14 cellular contexts compared by ENCODE assay signal in genomic region chr6:109513571-109514071, GRCh38. TPM values are rescaled to one million over a fixed set of nuclear protein-coding genes. Genes with fewer than 3 reads are reported as not detected.
A peak's percentile ranks its signal among the peaks of the same experiment; 100 is the strongest.
DNase-seq lines count a peak whose midpoint lies in the region; ATAC-seq and TF ChIP-seq lines count a peak whose summit lies in the region.
"Had no signal": no experiment of that assay in that cellular context is flagged by ENCODE, and none has a peak within 500 bp of the region (broad histone marks: within the 10 kb centered on the region; RNA-seq: fewer than 3 reads in every experiment).

No MANE protein-coding gene starts in this region.

- no peak overlapping the region for H2BK5ac ChIP-seq in mesendoderm (ENCODE audit: low read length)

- H3K18ac ChIP-seq in mesendoderm (ENCODE audit: low read length), result no peak overlapping the region

- no peaks in the 10 kb centered on the region for H3K79me1 ChIP-seq in mesendoderm (ENCODE audit: low read length)

- no peak overlapping the region for H4K5ac ChIP-seq in mesendoderm (ENCODE audit: low read length)

- H2BK120ac ChIP-seq in mesendoderm (ENCODE audit: low read depth, low read length), result no peak overlapping the region

- H3K27me3 ChIP-seq in HUES48 (ENCODE audit: control insufficient read depth, insufficient read depth, low read length), result no peaks in the 10 kb centered on the region
- no peaks in the 10 kb centered on the region for H3K27me3 ChIP-seq in mesendoderm (ENCODE audit: insufficient read depth, low read length, poor library complexity)
- H3K27me3 ChIP-seq: uterus had no signal

- H3K23ac ChIP-seq in mesendoderm (ENCODE audit: low read length), result no peak overlapping the region

- peak overlapping the region; percentile 66; the same call in 1 of the 2 replicates for H3K27ac ChIP-seq in C4-2B
- H3K27ac ChIP-seq in HUES48 (ENCODE audit: low read depth, low read length), result peak overlapping the region; percentile 92
- H3K27ac ChIP-seq in mesendoderm (ENCODE audit: low read depth, low read length), result peak overlapping the region; percentile 51
- H3K27ac ChIP-seq: uterus had no signal

- no peak overlapping the region for H4K8ac ChIP-seq in mesendoderm (ENCODE audit: low read depth, low read length)

- H3K4me2 ChIP-seq in mesendoderm (ENCODE audit: low read length), result no peak overlapping the region

- peak overlapping the region; percentile 25; the same call in 1 of the 2 replicates for H3K9ac ChIP-seq in HUES48 (ENCODE audit: low read depth, low read length)
- H3K9ac ChIP-seq in mesendoderm (ENCODE audit: low read length), result no peak overlapping the region

- H3K79me2 ChIP-seq in mesendoderm (ENCODE audit: control insufficient read depth, insufficient read depth, low read length), result no peaks in the 10 kb centered on the region

- H3K36me3 ChIP-seq in HUES48 (ENCODE audit: control insufficient read depth, insufficient read depth, low read length), result no peaks in the 10 kb centered on the region
- no peaks in the 10 kb centered on the region for H3K36me3 ChIP-seq in mesendoderm (ENCODE audit: control insufficient read depth, insufficient read depth, low read length)
- H3K36me3 ChIP-seq: uterus had no signal

- H3K56ac ChIP-seq in mesendoderm (ENCODE audit: low read length), result no peak overlapping the region

- H2AK5ac ChIP-seq in mesendoderm (ENCODE audit: low read length), result no peak overlapping the region

- no peak for TF ChIP-seq CTCF in C4-2B (conservative IDR thresholded peaks at IDR 0.05)
- TF ChIP-seq CTCF in cardiac fibroblast (IDR thresholded peaks at IDR 0.05; ENCODE audit: low read depth, low read length), result no peak

- H3K4ac ChIP-seq in mesendoderm (ENCODE audit: low read depth, low read length), result no peak overlapping the region

- peak overlapping the region; percentile 22 for H3K4me3 ChIP-seq in HUES48 (ENCODE audit: low read depth, low read length)
- H3K4me3 ChIP-seq in cardiac fibroblast (replicated peaks in 1 of 2; ENCODE audit: low read depth in 2 of 2, low read length in 2 of 2), result no peak overlapping the region
- no peak overlapping the region for H3K4me3 ChIP-seq in mesendoderm (ENCODE audit: low read length)
- H3K4me3 ChIP-seq: uterus had no signal

- no peak overlapping the region for H2BK15ac ChIP-seq in mesendoderm (replicated peaks; ENCODE audit: low read depth)

- no peak for ATAC-seq in HG03095 (IDR thresholded peaks at IDR 0.05; ENCODE audit: unreplicated experiment)
- ATAC-seq: activated T-helper 17 cell treated with anti-CD3 and anti-CD28 coated beads, Interleukin-2, amount 50 U/mL, for 72 hours had no signal

- no CpG with 5 or more reads among the region's 2 CpGs for WGBS in mesendoderm (ENCODE audit: extremely low coverage, insufficient coverage, low lambda C conversion rate)

- H3K4me1 ChIP-seq in HUES48 (ENCODE audit: control insufficient read depth, insufficient read depth, low read length), result peaks cover 28% of the 10 kb centered on the region
- no peaks in the 10 kb centered on the region for H3K4me1 ChIP-seq in mesendoderm (ENCODE audit: control insufficient read depth, low read depth, low read length)
- H3K4me1 ChIP-seq: uterus had no signal

- DNase-seq in cardiac fibroblast (ENCODE audit: low read depth in 2 of 2) (peak; percentile 79 to 86), mesendoderm (peak; percentile 80), NCI-H1092 (lab: John Stamatoyannopoulos, UW) (no peak), NCI-H1048 (lab: John Stamatoyannopoulos, UW) (no peak)
- DNase-seq in activated CD4-positive, CD25-positive, alpha-beta regulatory T cell (lab: John Stamatoyannopoulos, UW), result no peak
- DNase-seq: CD8-positive, alpha-beta memory T cell; glutamatergic neuron; NCI-H510A treated with DMSO at 0.1 percent for 48 hours; small intestine; uterus had no signal

- H3K9me3 ChIP-seq in HUES48 (ENCODE audit: control insufficient read depth, insufficient read depth, low read length), result peaks cover 26% of the 10 kb centered on the region
- H3K9me3 ChIP-seq: uterus had no signal

RNA-seq across cellular contexts. Expression of gene ZBTB24, which starts 30.6 kb away (rescaled TPM):
- 12.4 TPM for polyA plus RNA-seq in mesendoderm (2013, experiment 1 of 2)
- 12.1 TPM for polyA plus RNA-seq in mesendoderm (2013, experiment 2 of 2)

RNA-seq across cellular contexts. Expression of gene MICAL1, which starts 58.0 kb away (rescaled TPM):
- polyA plus RNA-seq in mesendoderm (2013, experiment 1 of 2), result 17.0 TPM
- polyA plus RNA-seq in mesendoderm (2013, experiment 2 of 2), result 18.8 TPM

Comparison
In these comparisons a context has a peak if more than half of its experiments do, and no peak if none do; other contexts are left out.
1. DNase-seq: peak in cardiac fibroblast (2 of 2) and mesendoderm (single experiment); none in NCI-H1092 (single experiment), activated CD4-positive, CD25-positive, alpha-beta regulatory T cell (0 of 4) and NCI-H1048 (single experiment).
2. Peak in every context shown above with its lines, with median percentiles within 50 percentile points of each other: H3K27ac ChIP-seq.